8 cellular contexts compared by ENCODE assay signal in the genomic region with DNA sequence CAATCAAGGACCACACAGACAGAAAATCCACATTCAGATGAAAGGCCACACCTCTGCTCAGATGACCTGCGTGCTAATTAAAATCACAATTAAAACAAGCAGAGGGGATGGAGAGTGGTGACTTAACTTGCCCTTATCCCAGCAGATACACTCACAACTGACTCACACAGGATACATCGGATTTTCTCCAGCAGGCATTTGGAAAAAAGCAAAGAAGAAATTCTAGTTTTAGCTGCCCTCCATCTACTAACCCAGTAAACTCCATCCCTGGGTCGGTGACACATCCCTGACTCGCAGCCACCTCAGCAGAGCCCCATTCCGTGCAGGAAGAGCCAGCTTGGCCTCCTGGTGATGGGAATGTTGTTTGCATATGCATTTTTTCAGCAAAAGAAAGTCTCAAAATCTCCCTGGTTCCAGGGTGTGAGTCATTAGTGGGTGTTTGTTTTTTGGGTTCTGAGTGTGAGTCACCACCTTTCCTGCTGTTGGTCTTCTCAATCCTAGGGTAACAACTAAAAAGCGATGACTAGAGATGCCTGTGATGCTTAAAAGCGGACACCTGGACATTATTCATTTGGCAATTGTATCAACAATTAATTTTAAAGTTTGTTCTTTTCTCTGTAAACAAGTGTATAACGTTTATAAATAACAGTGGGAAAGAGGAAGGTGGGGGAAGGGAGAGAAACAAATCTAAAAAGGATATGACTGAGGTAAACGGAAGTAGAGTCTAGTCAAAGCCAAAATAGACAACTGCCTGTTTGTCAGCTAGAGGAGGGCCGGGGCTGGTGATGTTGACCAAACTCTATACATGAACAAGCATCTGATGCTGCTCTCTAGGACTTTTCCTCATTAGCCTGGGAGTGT. TPM values are rescaled to one million over a fixed set of nuclear protein-coding genes. Genes with fewer than 3 reads are reported as not detected.
A peak's percentile ranks its signal among the peaks of the same experiment; 100 is the strongest.
DNase-seq lines count a peak whose midpoint lies in the region; ATAC-seq and TF ChIP-seq lines count a peak whose summit lies in the region.

No MANE protein-coding gene starts in this region.

- peaks cover 32% of the 10 kb centered on the region for H3K27me3 ChIP-seq in GM23338 (ENCODE audit: insufficient read depth)

- intact Hi-C loops in posterior vena cava (cut with DNase I): no loop called here

- peaks cover 26% of the 10 kb centered on the region for H3K4me1 ChIP-seq in GM23338 (ENCODE audit: insufficient read depth)

- peak overlapping the region; percentile 99 for H3K27ac Mint-ChIP-seq in GM23338

- peaks cover 60% of the 10 kb centered on the region for H3K4me1 Mint-ChIP-seq in GM23338

- TF ChIP-seq CTCF in GM23338 (conservative IDR thresholded peaks at IDR 0.05; ENCODE audit: low read depth in 2 of 2): no peak

- H3K27me3 Mint-ChIP-seq in GM23338 (ENCODE audit: insufficient read depth, low read depth, poor library complexity): peaks cover 19% of the 10 kb centered on the region

- no peak overlapping the region for H2AFZ ChIP-seq in GM23338

- H3K79me2 ChIP-seq in GM23338 (replicated peaks; ENCODE audit: insufficient read depth): no peaks in the 10 kb centered on the region

- H4K20me1 ChIP-seq in GM23338 (replicated peaks; ENCODE audit: insufficient read depth): no peaks in the 10 kb centered on the region

- DNase-seq in ELR (ENCODE audit: low read depth): peak; percentile 99
- DNase-seq in GM23338 (ENCODE audit: low spot score): peak; percentile 96
- peak; percentile 95 for DNase-seq in NCI-H226
- DNase-seq in activated gamma-delta T cell treated with anti-CD3 and anti-CD28 coated beads, Interleukin-2, amount 50 U/mL, for 16 hours (ENCODE audit: low read depth): peak; percentile 17
- DNase-seq in glomerular visceral epithelial cell (ENCODE audit: extremely low spot score): peak; percentile 96
- DNase-seq in posterior vena cava (ENCODE audit: low spot score): peak; percentile 93
- no peak for DNase-seq in NCI-H2029 (lab: John Stamatoyannopoulos, UW)

- H3K27ac ChIP-seq in GM23338 (ENCODE audit: low read depth): peak overlapping the region; percentile 61

- ATAC-seq in GM23338: peak; percentile 88
- ATAC-seq in HG03378 (IDR thresholded peaks at IDR 0.05; ENCODE audit: unreplicated experiment): no peak

- H3K4me2 ChIP-seq in GM23338: peak overlapping the region; percentile 42

- no peaks in the 10 kb centered on the region for H3K36me3 ChIP-seq in GM23338 (ENCODE audit: insufficient read depth)

- H3F3A ChIP-seq in GM23338 (replicated peaks; ENCODE audit: low read depth): 0 out of 2 replicates have a peak, but pooled peaks cover 14% of the 10 kb centered on the region

- peak overlapping the region; percentile 6 for H3K4me3 ChIP-seq in GM23338

- no peaks in the 10 kb centered on the region for H3K9me2 ChIP-seq in GM23338 (ENCODE audit: insufficient read depth)

- no peaks in the 10 kb centered on the region for H3K9me3 Mint-ChIP-seq in GM23338

- H3K4me3 Mint-ChIP-seq in GM23338: peak overlapping the region; percentile 62

- H3K36me3 Mint-ChIP-seq in GM23338 (ENCODE audit: low read depth): no peaks in the 10 kb centered on the region

TF ChIP-seq in GM23338, 12 proteins besides CTCF, POLR2A, EP300 and RAD21:
- TF ChIP-seq ZNF462 (CRISPR knock-in tag; IDR thresholded peaks at IDR 0.05): 0 out of 2 replicates have a peak, but pooled peaks have one; percentile 19
- TF ChIP-seq CREB1 (CRISPR knock-in tag; IDR thresholded peaks at IDR 0.05; ENCODE audit: low read depth): peak; percentile 67
- TF ChIP-seq STAT1 (IDR thresholded peaks at IDR 0.05; ENCODE audit: unreplicated experiment): no peak
- TF ChIP-seq ETS1 (IDR thresholded peaks at IDR 0.05): peak; percentile 64; the same call in 1 of the 2 replicates
- TF ChIP-seq NANOG (IDR thresholded peaks at IDR 0.05; ENCODE audit: borderline replicate concordance): no peak
- TF ChIP-seq EZH2 (IDR thresholded peaks at IDR 0.05; ENCODE audit: low read depth, unreplicated experiment): no peak

RNA-seq across cellular contexts. Expression of gene SLC4A7, which starts 49.8 kb away (rescaled TPM):
- total RNA-seq in GM23338 (2014; rRNA removed; shearing (Covaris generic)): 101 and 110 TPM in 2 replicates
- polyA plus RNA-seq in GM23338 (2016; fragmentation: Nextera tagmentation; extraction: Ambion mirVana): 43.4 and 44.4 TPM in 2 replicates
- 10 to 100 TPM; 30.9 to 50.2 TPM for total RNA-seq in posterior vena cava
